ENCODE assay signal across 11 cellular contexts in the genomic region with DNA sequence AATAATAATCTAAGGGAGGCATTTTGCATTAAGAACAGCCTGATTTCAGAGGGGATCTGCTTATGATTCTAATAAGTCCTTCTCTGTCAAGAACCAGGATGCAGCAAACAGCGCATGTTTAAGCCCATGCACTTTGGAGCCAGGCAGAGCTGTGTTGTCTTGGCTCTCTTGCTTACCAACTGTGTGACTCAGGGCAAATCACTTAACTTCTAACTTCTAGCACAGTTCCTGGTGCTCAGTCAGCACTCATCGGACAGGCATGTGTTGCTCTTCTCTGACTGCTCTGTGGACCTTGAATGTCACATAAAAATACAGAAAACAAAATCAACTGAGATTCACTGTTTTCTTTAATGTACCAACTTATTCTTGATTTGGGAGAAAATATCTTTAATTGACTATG. TPM values are rescaled to one million over a fixed set of nuclear protein-coding genes. Genes with fewer than 3 reads are reported as not detected.
A peak's percentile ranks its signal among the peaks of the same experiment; 100 is the strongest.
DNase-seq lines count a peak whose midpoint lies in the region; ATAC-seq and TF ChIP-seq lines count a peak whose summit lies in the region.
"Had no signal": no experiment of that assay in that cellular context is flagged by ENCODE, and none has a peak within 500 bp of the region (broad histone marks: within the 10 kb centered on the region; RNA-seq: fewer than 3 reads in every experiment).

No MANE protein-coding gene starts in this region.

- H3K27me3 Mint-ChIP-seq in nephron (ENCODE audit: low read depth) = no peaks in the 10 kb centered on the region
- no peaks in the 10 kb centered on the region for H3K27me3 Mint-ChIP-seq in activated CD8-positive, alpha-beta T cell treated with anti-CD3 and anti-CD28 coated beads, Interleukin-2, amount 10 ng/mL, durations not matched to agents 7 days and 5 days (ENCODE audit: low read depth)
- H3K27me3 Mint-ChIP-seq: naive thymus-derived CD8-positive, alpha-beta T cell had no signal

- H3K4me3 Mint-ChIP-seq in nephron = peak overlapping the region in 1 of 3 experiments; percentile 10
- H3K4me3 Mint-ChIP-seq in activated CD8-positive, alpha-beta T cell treated with anti-CD3 and anti-CD28 coated beads, Interleukin-2, amount 10 ng/mL, durations not matched to agents 7 days and 5 days = no peak overlapping the region
- H3K4me3 Mint-ChIP-seq: naive thymus-derived CD8-positive, alpha-beta T cell had no signal

- ATAC-seq in SK-N-SH treated with all-trans-retinoic acid at 6 μM for 48 hours = peak; percentile 75
- ATAC-seq in HG03354 (IDR thresholded peaks at IDR 0.05; ENCODE audit: poor library complexity, severe bottlenecking, unreplicated experiment) = no peak
- no peak for ATAC-seq in activated CD8-positive, alpha-beta T cell treated with anti-CD3 and anti-CD28 coated beads, Interleukin-2, amount 10 ng/mL, durations not matched to agents 7 days and 5 days
- ATAC-seq: naive thymus-derived CD8-positive, alpha-beta T cell had no signal

- H3K27ac Mint-ChIP-seq in nephron = peak overlapping the region in 2 of 3 experiments; percentile 77 to 82
- H3K27ac Mint-ChIP-seq in activated CD8-positive, alpha-beta T cell treated with anti-CD3 and anti-CD28 coated beads, Interleukin-2, amount 10 ng/mL, durations not matched to agents 7 days and 5 days = no peak overlapping the region
- H3K27ac Mint-ChIP-seq: naive thymus-derived CD8-positive, alpha-beta T cell had no signal

- peaks cover 76% of the 10 kb centered on the region for H3K4me1 Mint-ChIP-seq in nephron
- H3K4me1 Mint-ChIP-seq in activated CD8-positive, alpha-beta T cell treated with anti-CD3 and anti-CD28 coated beads, Interleukin-2, amount 10 ng/mL, durations not matched to agents 7 days and 5 days (ENCODE audit: low read depth) = peaks cover 5% of the 10 kb centered on the region

- CTCF ChIA-PET in activated CD8-positive, alpha-beta T cell treated with anti-CD3 and anti-CD28 coated beads, Interleukin-2, amount 10 ng/mL, durations not matched to agents 7 days and 5 days (lab: Charles Lee) = no interaction called here

- peak; percentile 57 for DNase-seq in AG08395 (ENCODE audit: low spot score)
- DNase-seq in fibroblast of the conjunctiva (ENCODE audit: low read depth) = peak; percentile 45
- DNase-seq in NCI-H2029 (lab: John Stamatoyannopoulos, UW) = no peak
- no peak for DNase-seq in RPMI8226
- no peak for DNase-seq in activated CD8-positive, alpha-beta T cell treated with anti-CD3 and anti-CD28 coated beads, Interleukin-2, amount 10 ng/mL, durations not matched to agents 7 days and 5 days
- DNase-seq: Karpas-422; naive thymus-derived CD8-positive, alpha-beta T cell; SIG-M5 had no signal

- no peaks in the 10 kb centered on the region for H3K36me3 Mint-ChIP-seq in nephron (ENCODE audit: low read depth)
- no peaks in the 10 kb centered on the region for H3K36me3 Mint-ChIP-seq in activated CD8-positive, alpha-beta T cell treated with anti-CD3 and anti-CD28 coated beads, Interleukin-2, amount 10 ng/mL, durations not matched to agents 7 days and 5 days (ENCODE audit: low read depth)

- no peak for TF ChIP-seq CTCF in nephron (IDR thresholded peaks at IDR 0.05; ENCODE audit: unreplicated experiment in 3 of 3)

- no peaks in the 10 kb centered on the region for H3K9me3 Mint-ChIP-seq in nephron
- no peaks in the 10 kb centered on the region for H3K9me3 Mint-ChIP-seq in activated CD8-positive, alpha-beta T cell treated with anti-CD3 and anti-CD28 coated beads, Interleukin-2, amount 10 ng/mL, durations not matched to agents 7 days and 5 days (ENCODE audit: insufficient read depth)
- H3K9me3 Mint-ChIP-seq: naive thymus-derived CD8-positive, alpha-beta T cell had no signal

- POLR2A ChIA-PET in activated CD8-positive, alpha-beta T cell treated with anti-CD3 and anti-CD28 coated beads, Interleukin-2, amount 10 ng/mL, durations not matched to agents 7 days and 5 days (lab: Charles Lee) = no interaction called here

TF ChIP-seq in SK-N-SH treated with all-trans-retinoic acid at 6 μM for 48 hours, 23 proteins besides CTCF, POLR2A, EP300 and RAD21 (continues in another document):
- TF ChIP-seq ZC3H10 (CRISPR knock-in tag; IDR thresholded peaks at IDR 0.05) (no peak), TOX (CRISPR knock-in tag; IDR thresholded peaks at IDR 0.05; ENCODE audit: borderline replicate concordance) (no peak), ARNTL (CRISPR knock-in tag; IDR thresholded peaks at IDR 0.05; ENCODE audit: borderline replicate concordance, low read depth) (no peak), CREB5 (CRISPR knock-in tag; IDR thresholded peaks at IDR 0.05; ENCODE audit: low read depth) (no peak), TSHZ2 (CRISPR knock-in tag; IDR thresholded peaks at IDR 0.05) (no peak), SNAI2 (CRISPR knock-in tag; IDR thresholded peaks at IDR 0.05) (no peak), ZNF8 (CRISPR knock-in tag; IDR thresholded peaks at IDR 0.05) (no peak), TCF4 (CRISPR knock-in tag; IDR thresholded peaks at IDR 0.05; ENCODE audit: borderline replicate concordance) (no peak), ZNF70 (CRISPR knock-in tag; IDR thresholded peaks at IDR 0.05) (no peak), RARB (CRISPR knock-in tag; IDR thresholded peaks at IDR 0.05) (no peak), ZNF565 (CRISPR knock-in tag; conservative IDR thresholded peaks at IDR 0.05; ENCODE audit: low read depth) (no peak), PPARA (CRISPR knock-in tag; IDR thresholded peaks at IDR 0.05; ENCODE audit: borderline replicate concordance) (no peak), ZFP3 (CRISPR knock-in tag; IDR thresholded peaks at IDR 0.05) (no peak), ESRRG (CRISPR knock-in tag; IDR thresholded peaks at IDR 0.05) (no peak), OSR1 (CRISPR knock-in tag; IDR thresholded peaks at IDR 0.05) (no peak), CSRNP3 (CRISPR knock-in tag; IDR thresholded peaks at IDR 0.05) (no peak), BACH2 (CRISPR knock-in tag; IDR thresholded peaks at IDR 0.05; ENCODE audit: borderline replicate concordance) (no peak)
- TF ChIP-seq, protein P1, sequence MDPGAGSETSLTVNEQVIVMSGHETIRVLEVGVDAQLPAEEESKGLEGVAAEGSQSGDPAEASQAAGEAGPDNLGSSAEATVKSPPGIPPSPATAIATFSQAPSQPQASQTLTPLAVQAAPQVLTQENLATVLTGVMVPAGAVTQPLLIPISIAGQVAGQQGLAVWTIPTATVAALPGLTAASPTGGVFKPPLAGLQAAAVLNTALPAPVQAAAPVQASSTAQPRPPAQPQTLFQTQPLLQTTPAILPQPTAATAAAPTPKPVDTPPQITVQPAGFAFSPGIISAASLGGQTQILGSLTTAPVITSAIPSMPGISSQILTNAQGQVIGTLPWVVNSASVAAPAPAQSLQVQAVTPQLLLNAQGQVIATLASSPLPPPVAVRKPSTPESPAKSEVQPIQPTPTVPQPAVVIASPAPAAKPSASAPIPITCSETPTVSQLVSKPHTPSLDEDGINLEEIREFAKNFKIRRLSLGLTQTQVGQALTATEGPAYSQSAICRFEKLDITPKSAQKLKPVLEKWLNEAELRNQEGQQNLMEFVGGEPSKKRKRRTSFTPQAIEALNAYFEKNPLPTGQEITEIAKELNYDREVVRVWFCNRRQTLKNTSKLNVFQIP (CRISPR knock-in tag; IDR thresholded peaks at IDR 0.05; ENCODE audit: borderline replicate concordance, low read depth) = no peak

RNA-seq across cellular contexts. Expression of gene CNN3, which starts 56.4 kb away (rescaled TPM):
- 1 to 10 TPM; 6.1 to 7.2 TPM for total RNA-seq in activated CD8-positive, alpha-beta T cell treated with anti-CD3 and anti-CD28 coated beads, Interleukin-2, amount 10 ng/mL, durations not matched to agents 7 days and 5 days

Comparison
In these comparisons a context has a peak if more than half of its experiments do, and no peak if none do; other contexts are left out.
1. DNase-seq: peak in AG08395 (single experiment) and fibroblast of the conjunctiva (single experiment); none in NCI-H2029 (single experiment), RPMI8226 (single experiment) and activated CD8-positive, alpha-beta T cell treated with anti-CD3 and anti-CD28 coated beads, Interleukin-2, amount 10 ng/mL, durations not matched to agents 7 days and 5 days (single experiment).